ENCODE assay signal across 8 cellular contexts in genomic region chr6:100796049-100796823, GRCh38.
DNase-seq lines count a peak whose midpoint lies in the region; ATAC-seq, FAIRE-seq and TF ChIP-seq lines count a peak whose summit lies in the region.

No MANE protein-coding gene starts in this region.

- H4K91ac ChIP-seq in H1 (replicated peaks; ENCODE audit: insufficient read length, low read length) = no peak overlapping the region

- H3K27me3 ChIP-seq in H1 (replicated peaks in 1 of 4; ENCODE audit: control insufficient read depth in 3 of 4, extremely low read depth in 1 of 4, insufficient read depth in 3 of 4, low read length in 3 of 4) (no peaks in the 10 kb centered on the region), left lung (no peaks in the 10 kb centered on the region)

- H3K27me3 Mint-ChIP-seq in nephron progenitor cell (ENCODE audit: low read depth, poor library complexity) = no peaks in the 10 kb centered on the region

- H3K27ac ChIP-seq in H1 (ENCODE audit: low read depth, low read length) (no peak overlapping the region), left lung (no peak overlapping the region)

- DNase-seq in H1 (ENCODE audit: low read depth in 1 of 2, low spot score in 2 of 2) = no peak
- no peak for DNase-seq in nephron progenitor cell
- no peak for DNase-seq in left lung
- no peak for DNase-seq in NCI-H2171 (lab: John Stamatoyannopoulos, UW)
- no peak for DNase-seq in SHP77 (lab: John Stamatoyannopoulos, UW)

- no peak overlapping the region for H4K8ac ChIP-seq in H1 (ENCODE audit: extremely low read depth, insufficient read depth, low read length)

- H2BK5ac ChIP-seq in H1 (ENCODE audit: low read depth, low read length) = no peak overlapping the region

- no peak for TF ChIP-seq EP300 in H1 (IDR thresholded peaks at IDR 0.05; ENCODE audit: borderline replicate concordance in 1 of 2, low read depth in 2 of 2, low read length in 2 of 2)

- POLR2A ChIA-PET in H1 (lab: Charles Lee; ENCODE audit: partially characterized antibody) = no interaction called here

- H3K4me3 Mint-ChIP-seq in nephron progenitor cell = no peak overlapping the region

- H3K36me3 Mint-ChIP-seq in nephron progenitor cell (ENCODE audit: low read depth) = peaks cover 16% of the 10 kb centered on the region

- H3K23me2 ChIP-seq in H1 (ENCODE audit: low read depth, low read length) = no peaks in the 10 kb centered on the region

- no peaks in the 10 kb centered on the region for H4K20me1 ChIP-seq in H1 (replicated peaks in 1 of 2; ENCODE audit: control insufficient read depth in 1 of 2, insufficient read depth in 2 of 2, low read length in 2 of 2)

- no peak overlapping the region for H2BK20ac ChIP-seq in H1 (ENCODE audit: low read length)

- H3K4me1 ChIP-seq in H1 (replicated peaks in 1 of 4; ENCODE audit: control insufficient read depth in 3 of 4, insufficient read depth in 4 of 4, low read length in 3 of 4) (no peaks in the 10 kb centered on the region), left lung (no peaks in the 10 kb centered on the region)

- H2BK15ac ChIP-seq in H1 (ENCODE audit: low read length) = no peak overlapping the region

- H2BK12ac ChIP-seq in H1 (ENCODE audit: low read depth, low read length) = no peak overlapping the region

- H3K9me3 Mint-ChIP-seq in nephron progenitor cell = no peaks in the 10 kb centered on the region

- no peak overlapping the region for H3K18ac ChIP-seq in H1 (ENCODE audit: extremely low read depth, low read length)

- no peaks in the 10 kb centered on the region for H3K79me1 ChIP-seq in H1 (ENCODE audit: low read depth, low read length)

- ATAC-seq in GM18868 (IDR thresholded peaks at IDR 0.05; ENCODE audit: unreplicated experiment) (peak; percentile 97), GM21825 (IDR thresholded peaks at IDR 0.05; ENCODE audit: unreplicated experiment) (peak; percentile 98), HG03520 (IDR thresholded peaks at IDR 0.05; ENCODE audit: unreplicated experiment) (peak; percentile 87), left lung (no peak)

- TF ChIP-seq POLR2A in H1 (IDR thresholded peaks at IDR 0.05; ENCODE audit: control extremely low read depth in 1 of 2, low read depth in 2 of 2, low read length in 2 of 2) = no peak

- no peak overlapping the region for H3K14ac ChIP-seq in H1 (ENCODE audit: insufficient read length)

- H3K9me3 ChIP-seq in H1 (ENCODE audit: insufficient read depth in 2 of 2, low read depth in 1 of 2, low read length in 1 of 2) (no peaks in the 10 kb centered on the region), left lung (no peaks in the 10 kb centered on the region)

- WGBS in H1 (ENCODE audit: extremely low coverage in 1 of 2, insufficient coverage in 1 of 2, insufficient read length in 1 of 2, insufficient replicate concordance in 2 of 2, low coverage in 1 of 2, low lambda C conversion rate in 2 of 2, missing lambda C conversion rate in 1 of 2), 2 experiments = 88% methylated on average over 4 of the region's 4 CpGs; no CpG with 5 or more reads in 1 of the 2 experiments

- no peak overlapping the region for H2BK120ac ChIP-seq in H1 (replicated peaks; ENCODE audit: low read depth, low read length)

- H3K4me2 ChIP-seq in H1 (ENCODE audit: insufficient read depth in 1 of 2, low read depth in 2 of 2, low read length in 2 of 2) = no peak overlapping the region

- TF ChIP-seq CTCF in H1 (IDR thresholded peaks at IDR 0.05; ENCODE audit: control extremely low read depth in 1 of 3, insufficient read depth in 1 of 3, low read depth in 1 of 3, low read length in 3 of 3) (no peak), nephron progenitor cell (IDR thresholded peaks at IDR 0.05) (no peak), left lung (IDR thresholded peaks at IDR 0.05) (no peak)

- H3K56ac ChIP-seq in H1 (replicated peaks; ENCODE audit: insufficient read length, low read depth, low read length) = no peak overlapping the region

- FAIRE-seq in H1 (lab: Jason Lieb, UNC) = no peak

- no peak overlapping the region for H3K27ac Mint-ChIP-seq in nephron progenitor cell

- H2AFZ ChIP-seq in H1 (ENCODE audit: low read length) = no peak overlapping the region

- no peak overlapping the region for H4K5ac ChIP-seq in H1 (ENCODE audit: insufficient read length, low read depth, low read length)

- CTCF ChIA-PET in H1 (lab: Charles Lee; ENCODE audit: partially characterized antibody) = no interaction called here

- H3K4me1 Mint-ChIP-seq in nephron progenitor cell = no peaks in the 10 kb centered on the region

- H3K4me3 ChIP-seq in H1 (ENCODE audit: extremely low read depth in 1 of 4, insufficient read depth in 2 of 4, low read depth in 3 of 4, low read length in 4 of 4) (no peak overlapping the region), left lung (no peak overlapping the region)

- H3K23ac ChIP-seq in H1 (ENCODE audit: insufficient read length) = no peak overlapping the region

- TF ChIP-seq RAD21 in H1 (IDR thresholded peaks at IDR 0.05 in 1 of 2, conservative IDR thresholded peaks at IDR 0.05 in 1 of 2; ENCODE audit: low read depth in 2 of 2, low read length in 2 of 2) = peak; percentile 31 to 41; a peak in 3 of 4 replicates

- H3K36me3 ChIP-seq in H1 (ENCODE audit: control insufficient read depth in 2 of 4, insufficient read depth in 4 of 4, low read length in 3 of 4) (peaks cover 0 to 8% (median 2%) of the 10 kb centered on the region in 4 experiments; a peak in 2 of 8 replicates), left lung (peaks cover 0 to 9% of the 10 kb centered on the region in 2 donors)

- H3K79me2 ChIP-seq in H1 (ENCODE audit: control insufficient read depth in 1 of 2, insufficient read depth in 2 of 2, low read length in 2 of 2) = no peaks in the 10 kb centered on the region

- intact Hi-C loops in left lung (cut with DNase I) = no loop called here

- no peak overlapping the region for H3K9ac ChIP-seq in H1 (replicated peaks in 1 of 4; ENCODE audit: extremely low read depth in 1 of 4, low read depth in 3 of 4, low read length in 3 of 4)

- H2AK5ac ChIP-seq in H1 (ENCODE audit: low read depth, low read length) = no peak overlapping the region

- no peak overlapping the region for H3K4ac ChIP-seq in H1 (replicated peaks; ENCODE audit: insufficient read length, low read depth, low read length)

TF ChIP-seq in H1, 55 proteins besides CTCF, POLR2A, EP300 and RAD21:
- no peak for TF ChIP-seq SAP30 (IDR thresholded peaks at IDR 0.05; ENCODE audit: insufficient read depth, insufficient replicate concordance, low read length)
- no peak for TF ChIP-seq CREB1 (IDR thresholded peaks at IDR 0.05)
- no peak for TF ChIP-seq SUZ12 (IDR thresholded peaks at IDR 0.05; ENCODE audit: low read length)
- no peak for TF ChIP-seq KDM5A (IDR thresholded peaks at IDR 0.05; ENCODE audit: low read length)
- no peak for TF ChIP-seq SP2 (IDR thresholded peaks at IDR 0.05; ENCODE audit: low read length)
- TF ChIP-seq USF2 (IDR thresholded peaks at IDR 0.05; ENCODE audit: low read length) = no peak
- TF ChIP-seq KDM4A (IDR thresholded peaks at IDR 0.05; ENCODE audit: low read depth, low read length, severe bottlenecking) = no peak
- TF ChIP-seq ATF3 (IDR thresholded peaks at IDR 0.05; ENCODE audit: insufficient read depth, low read depth, low read length) = no peak
- TF ChIP-seq CBX8 (IDR thresholded peaks at IDR 0.05; ENCODE audit: borderline replicate concordance, low read depth, low read length) = no peak
